Comparison of ENCODE assay signal across 13 cellular contexts in genomic region chr10:75428434-75429158, GRCh38. TPM values are rescaled to one million over a fixed set of nuclear protein-coding genes. Genes with fewer than 3 reads are reported as not detected.
DNase-seq lines count a peak whose midpoint lies in the region; ATAC-seq, FAIRE-seq and TF ChIP-seq lines count a peak whose summit lies in the region.
"Had no signal": no experiment of that assay in that cellular context is flagged by ENCODE, and none has a peak within 500 bp of the region (broad histone marks: within the 10 kb centered on the region; RNA-seq: fewer than 3 reads in every experiment).

No MANE protein-coding gene starts in this region.

- DNase-seq in AG08395 (ENCODE audit: low spot score) = peak; percentile 32
- peak; percentile 31 for DNase-seq in HTR-8/SVneo (ENCODE audit: insufficient read length, low spot score)
- no peak for DNase-seq in retina
- DNase-seq in osteocyte (ENCODE audit: extremely low spot score, unreplicated experiment) = no peak
- no peak for DNase-seq in caudate nucleus (lab: John Stamatoyannopoulos, UW)
- DNase-seq in DMS 273 (lab: John Stamatoyannopoulos, UW; ENCODE audit: unreplicated experiment) = no peak
- DNase-seq: activated CD4-positive, CD25-positive, alpha-beta regulatory T cell; NCI-H446 had no signal

- no peaks in the 10 kb centered on the region for H3K36me3 Mint-ChIP-seq in activated T-helper 17 cell treated with anti-CD3 and anti-CD28 coated beads, Interleukin-2, amount 50 U/mL, for 72 hours (ENCODE audit: low read depth)
- H3K36me3 Mint-ChIP-seq in osteocyte (ENCODE audit: unreplicated experiment) = no peaks in the 10 kb centered on the region
- H3K36me3 Mint-ChIP-seq: activated naive CD4-positive, alpha-beta T cell treated with anti-CD3 and anti-CD28 coated beads, Interleukin-2, amount 50 U/mL, for 72 hours had no signal

- H3K4me3 Mint-ChIP-seq in activated T-helper 17 cell treated with anti-CD3 and anti-CD28 coated beads, Interleukin-2, amount 50 U/mL, for 72 hours = no peak overlapping the region
- no peak overlapping the region for H3K4me3 Mint-ChIP-seq in osteocyte (ENCODE audit: unreplicated experiment)

- H3K4me3 ChIP-seq in mesodermal cell (ENCODE audit: extremely low read depth, insufficient read depth, low read length, poor library complexity, severe bottlenecking) = no peak overlapping the region

- ATAC-seq in activated T-helper 17 cell treated with anti-CD3 and anti-CD28 coated beads, Interleukin-2, amount 50 U/mL, for 72 hours (replicated peaks) = peak; percentile 31

- H3K27ac ChIP-seq in mesodermal cell (ENCODE audit: low read depth, low read length, severe bottlenecking) (peak overlapping the region; percentile 2), caudate nucleus (ENCODE audit: low read depth, low read length) (no peak overlapping the region)
- H3K27ac ChIP-seq: C4-2B had no signal

- FAIRE-seq in HTR-8/SVneo (lab: Jason Lieb, UNC) = no peak

- no peak for TF ChIP-seq CTCF in osteocyte (IDR thresholded peaks at IDR 0.05)

- no peaks in the 10 kb centered on the region for H3K36me3 ChIP-seq in mesodermal cell (ENCODE audit: control insufficient read depth, insufficient read depth, low read length)

- H3K9me3 ChIP-seq in mesodermal cell (ENCODE audit: control insufficient read depth, low read length) = no peaks in the 10 kb centered on the region

- no peaks in the 10 kb centered on the region for H3K4me1 Mint-ChIP-seq in activated T-helper 17 cell treated with anti-CD3 and anti-CD28 coated beads, Interleukin-2, amount 50 U/mL, for 72 hours
- peaks cover 2% of the 10 kb centered on the region for H3K4me1 Mint-ChIP-seq in osteocyte (ENCODE audit: unreplicated experiment)

- peaks cover 43% of the 10 kb centered on the region for H3K27me3 Mint-ChIP-seq in activated T-helper 17 cell treated with anti-CD3 and anti-CD28 coated beads, Interleukin-2, amount 50 U/mL, for 72 hours
- H3K27me3 Mint-ChIP-seq in osteocyte (ENCODE audit: unreplicated experiment) = peaks cover 43% of the 10 kb centered on the region

- H3K4me1 ChIP-seq in mesodermal cell (ENCODE audit: control insufficient read depth, insufficient read depth, low read length, poor library complexity, severe bottlenecking) = peaks cover 54% of the 10 kb centered on the region

- no peak overlapping the region for H3K27ac Mint-ChIP-seq in activated T-helper 17 cell treated with anti-CD3 and anti-CD28 coated beads, Interleukin-2, amount 50 U/mL, for 72 hours
- no peak overlapping the region for H3K27ac Mint-ChIP-seq in osteocyte (ENCODE audit: unreplicated experiment)

- H3K9me3 Mint-ChIP-seq in activated T-helper 17 cell treated with anti-CD3 and anti-CD28 coated beads, Interleukin-2, amount 50 U/mL, for 72 hours = no peaks in the 10 kb centered on the region
- H3K9me3 Mint-ChIP-seq in osteocyte (ENCODE audit: unreplicated experiment) = no peaks in the 10 kb centered on the region
- H3K9me3 Mint-ChIP-seq: activated naive CD4-positive, alpha-beta T cell treated with anti-CD3 and anti-CD28 coated beads, Interleukin-2, amount 50 U/mL, for 72 hours had no signal

- 75 to 76% methylated on average over 5 to 8 of the region's 9 CpGs for WGBS in mesodermal cell (ENCODE audit: insufficient coverage in 2 of 2), 2 experiments

RNA-seq across cellular contexts. Expression of gene LRMDA, which starts 2.8 kb away (rescaled TPM):
- total RNA-seq in activated T-helper 17 cell treated with anti-CD3 and anti-CD28 coated beads, Interleukin-2, amount 50 U/mL, for 72 hours = not detected
- polyA plus RNA-seq in mesodermal cell (2013, experiment 1 of 2) = 1.4 TPM
- polyA plus RNA-seq in mesodermal cell (2013, experiment 2 of 2) = 2.9 TPM
- 0.19 and 1.3 TPM in 2 replicates for total RNA-seq in osteocyte
- total RNA-seq: activated naive CD4-positive, alpha-beta T cell treated with anti-CD3 and anti-CD28 coated beads, Interleukin-2, amount 50 U/mL, for 72 hours; HT-29 had no signal

RNA-seq across cellular contexts. Expression of gene ZNF503, which starts 27.0 kb away (rescaled TPM):
- under 1 TPM; 0.13 to 0.30 TPM for total RNA-seq in activated T-helper 17 cell treated with anti-CD3 and anti-CD28 coated beads, Interleukin-2, amount 50 U/mL, for 72 hours
- 35.4 TPM for polyA plus RNA-seq in mesodermal cell (2013, experiment 1 of 2)
- polyA plus RNA-seq in mesodermal cell (2013, experiment 2 of 2) = 35.7 TPM
- 38.5 and 42.1 TPM in 2 replicates for total RNA-seq in osteocyte

Comparison
In these comparisons a context has a peak if more than half of its experiments do, and no peak if none do; other contexts are left out.
1. DNase-seq: peak in AG08395 (single experiment) and HTR-8/SVneo (single experiment); none in retina (single experiment), osteocyte (single experiment), caudate nucleus (0 of 61) and DMS 273 (single experiment).
2. RNA of gene ZNF503, which starts 27.0 kb away (total RNA-seq): 38.5 to 42.1 TPM in osteocyte; 0.13 to 0.30 TPM in activated T-helper 17 cell treated with anti-CD3 and anti-CD28 coated beads, Interleukin-2, amount 50 U/mL, for 72 hours; every median in the first group is over 10 times any median in the second.